22 cellular contexts compared by ENCODE assay signal in genomic region chr5:150661821-150662596, GRCh38. TPM values are rescaled to one million over a fixed set of nuclear protein-coding genes. Genes with fewer than 3 reads are reported as not detected.
"Had no signal": no experiment of that assay in that cellular context is flagged by ENCODE, and none has a peak within 500 bp of the region (broad histone marks: within the 10 kb centered on the region; RNA-seq: fewer than 3 reads in every experiment).

No MANE protein-coding gene starts in this region.

- H3K9me3 ChIP-seq: esophagus muscularis mucosa, heart right ventricle, SK-N-SH, thyroid gland had no signal

- H3K4me2 ChIP-seq: SK-N-SH had no signal

- H3K9me3 Mint-ChIP-seq: activated CD4-positive, alpha-beta memory T cell treated with anti-CD3 and anti-CD28 coated beads for 36 hours; activated naive CD4-positive, alpha-beta T cell treated with anti-CD3 and anti-CD28 coated beads, Interleukin-2, amount 50 U/mL, for 24 hours; activated T-cell treated with anti-CD3 and anti-CD28 coated beads, Interleukin-2, amount 50 U/mL, for 72 hours; brain; neural crest cell; stimulated activated naive CD8-positive, alpha-beta T cell treated with anti-CD3 and anti-CD28 coated beads, Interleukin-15, Interleukin-2, amounts not matched to agents 100 ng/mL and 50 ng/mL, for 24 hours had no signal

- H3K27ac ChIP-seq: esophagus muscularis mucosa, thyroid gland had no signal

- H3K36me3 Mint-ChIP-seq: activated CD4-positive, alpha-beta memory T cell treated with anti-CD3 and anti-CD28 coated beads for 36 hours; activated naive CD4-positive, alpha-beta T cell treated with anti-CD3 and anti-CD28 coated beads, Interleukin-2, amount 50 U/mL, for 24 hours; brain had no signal

- H3K4me3 Mint-ChIP-seq: activated CD4-positive, alpha-beta memory T cell treated with anti-CD3 and anti-CD28 coated beads for 36 hours; activated naive CD4-positive, alpha-beta T cell treated with anti-CD3 and anti-CD28 coated beads, Interleukin-2, amount 50 U/mL, for 24 hours; activated T-cell treated with anti-CD3 and anti-CD28 coated beads, Interleukin-2, amount 50 U/mL, for 72 hours; neural crest cell; stimulated activated naive CD8-positive, alpha-beta T cell treated with anti-CD3 and anti-CD28 coated beads, Interleukin-15, Interleukin-2, amounts not matched to agents 100 ng/mL and 50 ng/mL, for 24 hours had no signal

- H3K27me3 ChIP-seq: esophagus muscularis mucosa, heart right ventricle, thyroid gland had no signal

- ATAC-seq: activated T-cell treated with anti-CD3 and anti-CD28 coated beads, Interleukin-2, amount 50 U/mL, for 72 hours; heart right ventricle; left ventricle myocardium superior had no signal

- H3K36me3 ChIP-seq: esophagus muscularis mucosa, heart right ventricle, thyroid gland had no signal

- H3K9ac ChIP-seq: SK-N-SH had no signal

- DNase-seq: activated CD4-positive, alpha-beta memory T cell treated with anti-CD3 and anti-CD28 coated beads for 36 hours; activated CD4-positive, alpha-beta T cell treated with anti-CD3 and anti-CD28 coated beads for 48 hours; activated gamma-delta T cell; activated T-cell treated with anti-CD3 and anti-CD28 coated beads, Interleukin-2, amount 50 U/mL, for 72 hours; anterior cingulate cortex; central memory CD4-positive, alpha-beta T cell; effector memory CD4-positive, alpha-beta T cell; heart right ventricle; left ventricle myocardium superior; mammary epithelial cell; midbrain; stimulated activated CD4-positive, alpha-beta T cell treated with anti-CD3 and anti-CD28 coated beads, Interleukin-12 subunit alpha, Interleukin-12 subunit beta, amount 100 ng/mL, for 4 hours; substantia nigra; T-helper 2 cell; thyroid gland had no signal

- H3K27ac Mint-ChIP-seq: activated CD4-positive, alpha-beta memory T cell treated with anti-CD3 and anti-CD28 coated beads for 36 hours; activated naive CD4-positive, alpha-beta T cell treated with anti-CD3 and anti-CD28 coated beads, Interleukin-2, amount 50 U/mL, for 24 hours; activated T-cell treated with anti-CD3 and anti-CD28 coated beads, Interleukin-2, amount 50 U/mL, for 72 hours; progenitor cell of endocrine pancreas; stimulated activated naive CD8-positive, alpha-beta T cell treated with anti-CD3 and anti-CD28 coated beads, Interleukin-15, Interleukin-2, amounts not matched to agents 100 ng/mL and 50 ng/mL, for 24 hours had no signal

- H3K4me3 ChIP-seq: esophagus muscularis mucosa, heart right ventricle, thyroid gland had no signal

RNA-seq across cellular contexts. Expression of gene MYOZ3, which starts 1.0 kb away (rescaled TPM):
- total RNA-seq: mammary epithelial cell had no signal
- polyA plus RNA-seq: mammary epithelial cell had no signal
